16 cellular contexts compared by ENCODE assay signal in the genomic region with DNA sequence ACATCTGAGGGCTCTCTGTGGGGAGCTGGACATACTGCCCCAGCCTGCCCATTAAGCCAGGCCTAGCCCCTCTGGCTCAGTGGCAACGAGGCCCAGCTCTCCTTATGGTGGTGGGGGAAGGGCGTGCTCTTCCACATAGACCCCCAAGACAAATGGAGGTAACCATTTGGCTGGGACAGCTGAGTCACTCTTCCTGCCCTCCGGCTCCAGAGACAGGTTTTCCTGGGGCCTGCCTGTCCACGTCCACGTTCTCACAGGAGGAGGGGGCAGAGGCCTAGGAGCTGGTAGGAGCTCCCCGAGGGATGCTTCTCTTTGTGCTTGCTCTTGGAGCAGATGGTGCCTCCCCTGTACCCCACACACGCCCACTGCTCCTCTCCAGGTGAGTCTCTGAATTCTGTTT.
"Had no signal": no experiment of that assay in that cellular context is flagged by ENCODE, and none has a peak within 500 bp of the region (broad histone marks: within the 10 kb centered on the region; RNA-seq: fewer than 3 reads in every experiment).

No MANE protein-coding gene starts in this region.

- H3K4me1 Mint-ChIP-seq: activated CD8-positive, alpha-beta memory T cell treated with anti-CD3 and anti-CD28 coated beads, Interleukin-2, amount 10 ng/mL, durations not matched to agents 7 days and 5 days; activated naive CD4-positive, alpha-beta T cell treated with anti-CD3 and anti-CD28 coated beads, Interleukin-2, amount 50 U/mL, for 24 hours had no signal

- ATAC-seq: activated CD8-positive, alpha-beta memory T cell treated with anti-CD3 and anti-CD28 coated beads, Interleukin-2, amount 10 ng/mL, durations not matched to agents 7 days and 5 days; heart right ventricle; lower lobe of right lung; pancreas had no signal

- H3K27ac Mint-ChIP-seq: activated CD8-positive, alpha-beta memory T cell treated with anti-CD3 and anti-CD28 coated beads, Interleukin-2, amount 10 ng/mL, durations not matched to agents 7 days and 5 days; activated naive CD4-positive, alpha-beta T cell treated with anti-CD3 and anti-CD28 coated beads, Interleukin-2, amount 50 U/mL, for 24 hours; mesothelial cell of epicardium; naive B cell; T-helper 1 cell treated with Interleukin-12 subunit alpha and Interleukin-12 subunit beta and Interleukin-4 antibody, amounts not matched to agents 30 μg/mL and 1 μg/mL, for 36 hours had no signal

- H3K27ac ChIP-seq: adrenal gland, lower lobe of right lung, pancreas, WERI-Rb-1 had no signal

- H3K9me3 ChIP-seq: adrenal gland, pancreas had no signal

- H3K27me3 ChIP-seq: adrenal gland, heart right ventricle, pancreas had no signal

- H3K36me3 ChIP-seq: adrenal gland, pancreas, WERI-Rb-1 had no signal

- H3K4me3 Mint-ChIP-seq: activated CD8-positive, alpha-beta memory T cell treated with anti-CD3 and anti-CD28 coated beads, Interleukin-2, amount 10 ng/mL, durations not matched to agents 7 days and 5 days; activated naive CD4-positive, alpha-beta T cell treated with anti-CD3 and anti-CD28 coated beads, Interleukin-2, amount 50 U/mL, for 24 hours; mesothelial cell of epicardium; T-helper 1 cell treated with Interleukin-12 subunit alpha and Interleukin-12 subunit beta and Interleukin-4 antibody, amounts not matched to agents 30 μg/mL and 1 μg/mL, for 36 hours had no signal

- DNase-seq: activated CD4-positive, alpha-beta T cell treated with anti-CD3 and anti-CD28 coated beads, Interleukin-2, amount 50 U/mL, for 48 hours; activated CD8-positive, alpha-beta memory T cell treated with anti-CD3 and anti-CD28 coated beads, Interleukin-2, amount 10 ng/mL, durations not matched to agents 7 days and 5 days; activated T-cell treated with anti-CD3 and anti-CD28 coated beads, Interleukin-2, amount 50 U/mL, for 1 hour; adrenal gland; heart right ventricle; left cardiac atrium; naive B cell; stimulated activated CD4-positive, alpha-beta T cell treated with anti-CD3 and anti-CD28 coated beads, Interleukin-15, amount 100 ng/mL, for 24 hours; stimulated activated CD4-positive, alpha-beta T cell treated with anti-CD3 and anti-CD28 coated beads, Interleukin-4, amount 100 ng/mL, for 1 hour; stimulated activated naive CD4-positive, alpha-beta T cell; WERI-Rb-1 had no signal

- H3K4me3 ChIP-seq: adrenal gland, heart right ventricle, lower lobe of right lung, pancreas had no signal

- H3K4me1 ChIP-seq: pancreas had no signal

- H3K27me3 Mint-ChIP-seq: activated naive CD4-positive, alpha-beta T cell treated with anti-CD3 and anti-CD28 coated beads, Interleukin-2, amount 50 U/mL, for 24 hours had no signal
